Comparison of ENCODE assay signal across 8 cellular contexts in genomic region chr1:197675475-197676324, GRCh38.
DNase-seq lines count a peak whose midpoint lies in the region; ATAC-seq, FAIRE-seq and TF ChIP-seq lines count a peak whose summit lies in the region.

No MANE protein-coding gene starts in this region.

- no peak for FAIRE-seq in pancreas (lab: Jason Lieb, UNC)

- no peaks in the 10 kb centered on the region for H4K20me1 ChIP-seq in fibroblast of lung (ENCODE audit: control insufficient read depth, extremely low read depth, insufficient read depth, low read length)

- H3K9ac ChIP-seq in fibroblast of lung (ENCODE audit: insufficient read depth, low read length) = no peak overlapping the region

- peak overlapping the region; percentile 36 for H2AFZ ChIP-seq in fibroblast of lung (ENCODE audit: low read length)

- H3K27ac ChIP-seq in fibroblast of lung (ENCODE audit: insufficient read depth, low read length) = no peak overlapping the region
- no peak overlapping the region for H3K27ac ChIP-seq in pancreas

- DNase-seq in GF-D8 (lab: John Stamatoyannopoulos, UW) (peak; percentile 74), NCI-H82 (lab: John Stamatoyannopoulos, UW) (peak; percentile 91), fibroblast of lung (ENCODE audit: low read depth in 2 of 2) (peak; percentile 12 to 51), pancreas (peak in 1 of 6 donors; percentile 10), A172 (ENCODE audit: low spot score) (no peak)
- DNase-seq in activated CD4-positive, CD25-positive, alpha-beta regulatory T cell (lab: John Stamatoyannopoulos, UW) = no peak

- no peaks in the 10 kb centered on the region for H3K79me2 ChIP-seq in fibroblast of lung (ENCODE audit: control insufficient read depth, insufficient read depth, low read length)

- H3K9me3 ChIP-seq in fibroblast of lung (ENCODE audit: control insufficient read depth, insufficient read depth, low read depth, low read length) (no peaks in the 10 kb centered on the region), pancreas (no peaks in the 10 kb centered on the region)

- H3K36me3 ChIP-seq in fibroblast of lung (ENCODE audit: control insufficient read depth, insufficient read depth, low read length) (no peaks in the 10 kb centered on the region), pancreas (no peaks in the 10 kb centered on the region)

- 26 to 27% methylated on average over 6 of the region's 6 CpGs for WGBS in pancreas, 2 donors

- ATAC-seq in pancreas (peak; percentile 81 to 88 (median 86)), GM18873 (IDR thresholded peaks at IDR 0.05; ENCODE audit: low FRiP score, unreplicated experiment) (no peak), HG03378 (IDR thresholded peaks at IDR 0.05; ENCODE audit: unreplicated experiment) (no peak)

- H3K4me3 ChIP-seq in fibroblast of lung (replicated peaks in 1 of 4; ENCODE audit: control extremely low read depth in 1 of 4, insufficient read depth in 1 of 4, low read depth in 3 of 4, low read length in 4 of 4) (peak overlapping the region; percentile 23 to 58 (median 40)), pancreas (peak overlapping the region in 2 of 4 donors; percentile 20 to 29)

- H3K4me1 ChIP-seq in fibroblast of lung (ENCODE audit: control insufficient read depth, extremely low read depth, insufficient read depth, low read length) (no peaks in the 10 kb centered on the region), pancreas (peaks cover 12 to 16% (median 14%) of the 10 kb centered on the region in 3 donors)

- intact Hi-C loops in pancreas (cut with DNase I) = no loop called here

- H3K4me2 ChIP-seq in fibroblast of lung (ENCODE audit: extremely low read depth, insufficient read depth, low read length) = peak overlapping the region; percentile 61

- TF ChIP-seq CTCF in fibroblast of lung (conservative IDR thresholded peaks at IDR 0.05 in 1 of 2, IDR thresholded peaks at IDR 0.05 in 1 of 2; ENCODE audit: low read depth in 1 of 2, low read length in 2 of 2) = no peak
- no peak for TF ChIP-seq CTCF in pancreas (IDR thresholded peaks at IDR 0.05)

- H3K27me3 ChIP-seq in fibroblast of lung (ENCODE audit: control insufficient read depth, insufficient read depth, low read length) (no peaks in the 10 kb centered on the region), pancreas (no peaks in the 10 kb centered on the region)

Comparison
In these comparisons a context has a peak if more than half of its experiments do, and no peak if none do; other contexts are left out.
1. DNase-seq: peak in GF-D8 (single experiment), NCI-H82 (single experiment) and fibroblast of lung (2 of 2); none in A172 (single experiment) and activated CD4-positive, CD25-positive, alpha-beta regulatory T cell (0 of 4).
2. ATAC-seq: peak in pancreas (4 of 4); none in GM18873 (single experiment) and HG03378 (single experiment).